ENCODE assay signal across 19 cellular contexts in the genomic region with DNA sequence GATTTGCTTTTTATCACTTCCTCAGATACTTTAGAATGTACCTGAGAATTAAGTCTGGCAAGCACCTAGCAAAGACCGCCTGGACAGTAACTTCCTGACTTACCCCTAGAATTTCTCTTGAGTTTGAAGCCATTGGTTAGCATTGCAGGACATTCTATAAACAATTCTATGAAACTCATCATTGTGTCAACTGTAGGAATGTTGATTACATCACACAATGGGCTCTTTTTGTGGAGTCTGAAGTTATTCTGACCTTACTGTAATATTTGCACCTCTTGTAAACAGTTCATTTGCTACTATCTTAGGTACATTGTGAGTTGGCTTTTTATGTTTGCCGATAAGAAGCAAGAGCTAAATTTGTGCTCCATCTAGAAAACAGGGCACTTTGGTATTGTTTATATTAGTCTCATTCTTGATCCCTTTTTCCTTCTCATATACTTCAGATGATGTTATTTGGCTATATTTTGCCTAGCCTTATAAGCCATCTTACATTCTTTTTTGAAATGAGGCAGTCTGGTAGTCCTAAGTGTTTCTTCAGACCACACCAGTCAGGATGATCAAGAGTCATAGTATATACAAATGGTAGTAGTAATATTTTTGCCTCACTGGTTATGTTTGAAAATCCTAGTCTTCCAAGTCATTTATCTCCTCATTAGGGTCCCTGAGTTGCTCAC. TPM values are rescaled to one million over a fixed set of nuclear protein-coding genes. Genes with fewer than 3 reads are reported as not detected.
DNase-seq lines count a peak whose midpoint lies in the region; ATAC-seq and TF ChIP-seq lines count a peak whose summit lies in the region.
"Had no signal": no experiment of that assay in that cellular context is flagged by ENCODE, and none has a peak within 500 bp of the region (broad histone marks: within the 10 kb centered on the region; RNA-seq: fewer than 3 reads in every experiment).

No MANE protein-coding gene starts in this region.

- no peak for TF ChIP-seq CTCF in epithelial cell of esophagus (IDR thresholded peaks at IDR 0.05; ENCODE audit: insufficient read depth, low read depth, low read length, missing control alignments)

- intact Hi-C loops in left colon (cut with DNase I, micrococcal nuclease): no loop called here

- ATAC-seq in HG02571 (IDR thresholded peaks at IDR 0.05; ENCODE audit: unreplicated experiment): no peak
- no peak for ATAC-seq in left colon
- no peak for ATAC-seq in HG03460 (IDR thresholded peaks at IDR 0.05; ENCODE audit: unreplicated experiment)
- ATAC-seq: activated CD4-positive, CD25-positive, alpha-beta regulatory T cell treated with anti-CD3 and anti-CD28 coated beads, Interleukin-2, amount 50 U/mL, for 24 hours; T-helper 17 cell had no signal

- H3K4me3 ChIP-seq in epithelial cell of esophagus (ENCODE audit: low read length): no peak overlapping the region
- H3K4me3 ChIP-seq: sigmoid colon had no signal

- DNase-seq in EL (peak; percentile 60), RKO (ENCODE audit: low spot score) (peak; percentile 7), epithelial cell of esophagus (ENCODE audit: low read depth) (peak; percentile 11), pulmonary artery endothelial cell (ENCODE audit: low read depth, low spot score) (peak; percentile 0), left colon (no peak)
- no peak for DNase-seq in stimulated activated naive CD4-positive, alpha-beta T cell treated with Interleukin-2 at 50 U/mL for 16 hours (lab: John Stamatoyannopoulos, UW)
- DNase-seq: activated effector memory CD4-positive, alpha-beta T cell treated with Interleukin-2 at 50 U/mL for 16 hours; amygdala; DMS53; kidney glomerular epithelial cell; NCI-H1105; NCI-H2171 treated with DMSO at 0.1 percent for 48 hours; occipital lobe; sigmoid colon; stimulated activated CD4-positive, alpha-beta T cell treated with anti-CD3 and anti-CD28 coated beads, Interleukin-2, amount 100 ng/mL, for 48 hours; T-helper 17 cell had no signal

RNA-seq across cellular contexts. Expression of a gene that starts 52.4 kb away (rescaled TPM):
- total RNA-seq in pulmonary artery endothelial cell: 11.0 and 16.6 TPM in 2 replicates
- 10 to 100 TPM; 45.9 to 64.4 TPM for total RNA-seq in left colon

Comparison
In these comparisons a context has a peak if more than half of its experiments do, and no peak if none do; other contexts are left out.
1. DNase-seq: peak in EL (single experiment), RKO (single experiment), epithelial cell of esophagus (single experiment) and pulmonary artery endothelial cell (single experiment); none in left colon (0 of 2) and stimulated activated naive CD4-positive, alpha-beta T cell treated with Interleukin-2 at 50 U/mL for 16 hours (single experiment).